Comparison of ENCODE assay signal across 8 cellular contexts in genomic region chr13:23510979-23511735, GRCh38. TPM values are rescaled to one million over a fixed set of nuclear protein-coding genes. Genes with fewer than 3 reads are reported as not detected.
DNase-seq lines count a peak whose midpoint lies in the region; ATAC-seq and TF ChIP-seq lines count a peak whose summit lies in the region.

No MANE protein-coding gene starts in this region.

- H3K27me3 Mint-ChIP-seq in activated T-cell treated with anti-CD3 and anti-CD28 coated beads, Interleukin-2, amount 50 U/mL, for 72 hours (ENCODE audit: low read depth) = peaks cover 38% of the 10 kb centered on the region
- peaks cover 43% of the 10 kb centered on the region for H3K27me3 Mint-ChIP-seq in activated T-cell treated with anti-CD3 and anti-CD28 coated beads, Interleukin-2, amount 50 U/mL, for 24 hours
- peaks cover 6% of the 10 kb centered on the region for H3K27me3 Mint-ChIP-seq in glutamatergic neuron (ENCODE audit: unreplicated experiment)

- peak; percentile 1 to 4 for DNase-seq in activated T-cell treated with anti-CD3 and anti-CD28 coated beads, Interleukin-2, amount 50 U/mL, for 72 hours
- DNase-seq in activated T-cell treated with anti-CD3 and anti-CD28 coated beads, Interleukin-2, amount 50 U/mL, for 24 hours = no peak
- DNase-seq in OCI-M1 (lab: John Stamatoyannopoulos, UW) (peak; percentile 58), glutamatergic neuron (peak; percentile 46), upper lobe of right lung (no peak), NCI-H1436 (lab: John Stamatoyannopoulos, UW) (no peak), cerebellar nuclear complex (lab: John Stamatoyannopoulos, UW) (no peak)
- no peak for DNase-seq in activated CD8-positive, alpha-beta memory T cell treated with anti-CD3 and anti-CD28 coated beads for 24 hours

- H3K9me3 ChIP-seq in upper lobe of right lung = no peaks in the 10 kb centered on the region

- H3K4me1 Mint-ChIP-seq in activated T-cell treated with anti-CD3 and anti-CD28 coated beads, Interleukin-2, amount 50 U/mL, for 72 hours (ENCODE audit: low read depth) = no peaks in the 10 kb centered on the region
- no peaks in the 10 kb centered on the region for H3K4me1 Mint-ChIP-seq in activated T-cell treated with anti-CD3 and anti-CD28 coated beads, Interleukin-2, amount 50 U/mL, for 24 hours (ENCODE audit: low read depth)
- peaks cover 59% of the 10 kb centered on the region for H3K4me1 Mint-ChIP-seq in glutamatergic neuron (ENCODE audit: low read depth, unreplicated experiment)

- H3K36me3 ChIP-seq in upper lobe of right lung = no peaks in the 10 kb centered on the region

- no peaks in the 10 kb centered on the region for H3K9me3 Mint-ChIP-seq in activated T-cell treated with anti-CD3 and anti-CD28 coated beads, Interleukin-2, amount 50 U/mL, for 72 hours
- no peaks in the 10 kb centered on the region for H3K9me3 Mint-ChIP-seq in activated T-cell treated with anti-CD3 and anti-CD28 coated beads, Interleukin-2, amount 50 U/mL, for 24 hours
- peaks cover 8% of the 10 kb centered on the region for H3K9me3 Mint-ChIP-seq in glutamatergic neuron (ENCODE audit: unreplicated experiment)

- H3K4me1 ChIP-seq in upper lobe of right lung = no peaks in the 10 kb centered on the region

- H3K4me3 Mint-ChIP-seq in activated T-cell treated with anti-CD3 and anti-CD28 coated beads, Interleukin-2, amount 50 U/mL, for 72 hours = no peak overlapping the region
- H3K4me3 Mint-ChIP-seq in activated T-cell treated with anti-CD3 and anti-CD28 coated beads, Interleukin-2, amount 50 U/mL, for 24 hours = no peak overlapping the region
- H3K4me3 Mint-ChIP-seq in glutamatergic neuron (ENCODE audit: unreplicated experiment) = peak overlapping the region; percentile 68

- H3K4me3 ChIP-seq in upper lobe of right lung = no peak overlapping the region

- ATAC-seq in activated T-cell treated with anti-CD3 and anti-CD28 coated beads, Interleukin-2, amount 50 U/mL, for 72 hours (replicated peaks in 1 of 2) = no peak
- peak; percentile 56 for ATAC-seq in upper lobe of right lung

- intact Hi-C loops in upper lobe of right lung (cut with DNase I) = no loop called here

- no peak overlapping the region for H3K27ac Mint-ChIP-seq in activated T-cell treated with anti-CD3 and anti-CD28 coated beads, Interleukin-2, amount 50 U/mL, for 72 hours
- no peak overlapping the region for H3K27ac Mint-ChIP-seq in activated T-cell treated with anti-CD3 and anti-CD28 coated beads, Interleukin-2, amount 50 U/mL, for 24 hours
- peak overlapping the region; percentile 88 for H3K27ac Mint-ChIP-seq in glutamatergic neuron (ENCODE audit: unreplicated experiment)

- no peak overlapping the region for H3K27ac ChIP-seq in upper lobe of right lung

- no peaks in the 10 kb centered on the region for H3K27me3 ChIP-seq in upper lobe of right lung

- H3K36me3 Mint-ChIP-seq in activated T-cell treated with anti-CD3 and anti-CD28 coated beads, Interleukin-2, amount 50 U/mL, for 72 hours (ENCODE audit: insufficient read depth in 2 of 2) = no peaks in the 10 kb centered on the region
- H3K36me3 Mint-ChIP-seq in activated T-cell treated with anti-CD3 and anti-CD28 coated beads, Interleukin-2, amount 50 U/mL, for 24 hours (ENCODE audit: low read depth) = no peaks in the 10 kb centered on the region
- H3K36me3 Mint-ChIP-seq in glutamatergic neuron (ENCODE audit: unreplicated experiment) = peaks cover 5% of the 10 kb centered on the region

- TF ChIP-seq CTCF in glutamatergic neuron (IDR thresholded peaks at IDR 0.05; ENCODE audit: partially characterized antibody, unreplicated experiment) = peak; percentile 19
- no peak for TF ChIP-seq CTCF in upper lobe of right lung (IDR thresholded peaks at IDR 0.05)

RNA-seq across cellular contexts. Expression of gene TNFRSF19, which starts 59.1 kb away (rescaled TPM):
- under 1 TPM in 1 of 2 donors, not detected in 1; 0.07 TPM for total RNA-seq in activated T-cell treated with anti-CD3 and anti-CD28 coated beads, Interleukin-2, amount 50 U/mL, for 72 hours
- total RNA-seq in glutamatergic neuron (ENCODE audit: unreplicated experiment) (188 TPM), upper lobe of right lung (17.9 TPM)

Comparison
In these comparisons a context has a peak if more than half of its experiments do, and no peak if none do; other contexts are left out.
1. DNase-seq: peak in activated T-cell treated with anti-CD3 and anti-CD28 coated beads, Interleukin-2, amount 50 U/mL, for 72 hours (2 of 2), OCI-M1 (single experiment) and glutamatergic neuron (single experiment); none in activated T-cell treated with anti-CD3 and anti-CD28 coated beads, Interleukin-2, amount 50 U/mL, for 24 hours (single experiment), upper lobe of right lung (single experiment), NCI-H1436 (single experiment), activated CD8-positive, alpha-beta memory T cell treated with anti-CD3 and anti-CD28 coated beads for 24 hours (single experiment) and cerebellar nuclear complex (0 of 2).
2. RNA of gene TNFRSF19, which starts 59.1 kb away (total RNA-seq): 188 TPM in glutamatergic neuron (single experiment) and 17.9 TPM in upper lobe of right lung (single experiment); 0.07 TPM in activated T-cell treated with anti-CD3 and anti-CD28 coated beads, Interleukin-2, amount 50 U/mL, for 72 hours; every median in the first group is over 10 times any median in the second.